In the genomic region with DNA sequence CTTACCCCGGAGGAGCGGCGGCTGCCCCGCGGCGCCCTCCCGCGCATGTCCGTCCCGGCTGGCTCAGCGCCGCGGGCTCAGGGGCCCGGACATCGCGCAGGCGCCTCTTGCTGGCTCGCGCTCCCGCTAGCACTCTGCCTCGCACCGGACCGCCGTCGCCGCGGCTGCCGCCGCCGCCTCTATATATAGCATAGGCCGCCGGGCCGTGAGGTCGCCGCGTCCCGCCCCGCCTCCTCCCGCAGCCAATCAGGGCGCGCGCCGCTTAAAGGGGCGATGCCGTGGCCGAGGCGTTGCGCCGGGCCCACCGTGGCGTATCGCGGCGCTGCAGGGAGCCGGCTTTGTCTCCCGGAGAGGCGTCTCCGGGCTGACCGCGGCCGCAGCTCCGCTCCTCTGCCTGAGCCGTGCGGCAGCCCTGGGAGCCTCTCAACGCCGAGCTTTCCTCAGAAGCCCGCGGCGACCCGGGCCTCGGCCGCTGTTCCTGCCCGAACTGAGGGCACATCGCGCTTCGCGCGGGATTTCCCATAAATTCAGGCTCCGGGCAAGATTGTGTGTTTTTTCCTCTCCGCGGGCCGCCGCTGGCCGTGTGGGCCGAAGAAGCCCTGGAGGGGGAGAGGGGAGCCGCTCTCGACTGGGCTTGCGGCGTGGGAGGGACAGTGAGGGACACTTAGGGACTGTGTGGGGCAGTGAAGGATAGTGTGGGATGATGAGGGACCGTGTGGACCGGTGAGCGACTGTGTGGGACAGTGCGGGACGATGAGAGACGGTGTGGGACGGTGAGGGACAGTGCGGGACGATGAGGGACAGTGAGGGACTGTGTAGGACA, we compare ENCODE assay signal across 1 cellular context.
TF ChIP-seq lines count a peak whose summit lies in the region.

Gene ERRFI1 (minus strand): TSS at position 157 of the 823 bp plus-strand sequence. CDS start 10,690 bp downstream, outside the sequence.

TF ChIP-seq in K562, 482 proteins besides CTCF, POLR2A, EP300 and RAD21 (continued from another document and continues in another):
- TF ChIP-seq ARID4B (CRISPR knock-in tag; IDR thresholded peaks at IDR 0.05) = peak; percentile 87
- peak; percentile 20; the same call in 1 of the 2 replicates for TF ChIP-seq CBX1 (IDR thresholded peaks at IDR 0.05; ENCODE audit: low read depth)
- no peak for TF ChIP-seq OTX1 (CRISPR knock-in tag; IDR thresholded peaks at IDR 0.05)
- TF ChIP-seq U2AF1 (optimal IDR thresholded peaks at IDR 0.05; ENCODE audit: low read depth, low read length) = peak; percentile 31
- TF ChIP-seq ZFP1 (CRISPR knock-in tag; IDR thresholded peaks at IDR 0.05) = no peak
- no peak for TF ChIP-seq HSF4 (CRISPR knock-in tag; IDR thresholded peaks at IDR 0.05; ENCODE audit: borderline replicate concordance)
- TF ChIP-seq TCF7L2 (IDR thresholded peaks at IDR 0.05; ENCODE audit: low read depth, low read length) = no peak
- TF ChIP-seq ZNF3 (CRISPR knock-in tag; IDR thresholded peaks at IDR 0.05) = no peak
- TF ChIP-seq ZNF232 (CRISPR knock-in tag; IDR thresholded peaks at IDR 0.05) = peak; percentile 88
- no peak; the same call in 1 of the 2 replicates for TF ChIP-seq TEAD4 (IDR thresholded peaks at IDR 0.05; ENCODE audit: low read length)
- peak; percentile 90 for TF ChIP-seq TEAD4 (CRISPR knock-in tag; IDR thresholded peaks at IDR 0.05; ENCODE audit: borderline replicate concordance)
- peak; percentile 54 to 62; a peak in 1 of 4 replicates for TF ChIP-seq MAZ (CRISPR knock-in tag; conservative IDR thresholded peaks at IDR 0.05 in 1 of 2, IDR thresholded peaks at IDR 0.05 in 1 of 2)
- no peak for TF ChIP-seq ZNF347 (CRISPR knock-in tag; IDR thresholded peaks at IDR 0.05; ENCODE audit: low read depth)
- peak; percentile 78 for TF ChIP-seq ATF7 (IDR thresholded peaks at IDR 0.05)
- no peak for TF ChIP-seq DIDO1 (tag; IDR thresholded peaks at IDR 0.05; ENCODE audit: low read depth)
- no peak for TF ChIP-seq JUN (IDR thresholded peaks at IDR 0.05; ENCODE audit: borderline replicate concordance, low read depth, low read length)
- TF ChIP-seq JUN (CRISPR knock-in tag; IDR thresholded peaks at IDR 0.05; ENCODE audit: borderline replicate concordance) = peak; percentile 89
- TF ChIP-seq ZNF511 (CRISPR knock-in tag; IDR thresholded peaks at IDR 0.05) = peak; percentile 99
- TF ChIP-seq, protein P1, sequence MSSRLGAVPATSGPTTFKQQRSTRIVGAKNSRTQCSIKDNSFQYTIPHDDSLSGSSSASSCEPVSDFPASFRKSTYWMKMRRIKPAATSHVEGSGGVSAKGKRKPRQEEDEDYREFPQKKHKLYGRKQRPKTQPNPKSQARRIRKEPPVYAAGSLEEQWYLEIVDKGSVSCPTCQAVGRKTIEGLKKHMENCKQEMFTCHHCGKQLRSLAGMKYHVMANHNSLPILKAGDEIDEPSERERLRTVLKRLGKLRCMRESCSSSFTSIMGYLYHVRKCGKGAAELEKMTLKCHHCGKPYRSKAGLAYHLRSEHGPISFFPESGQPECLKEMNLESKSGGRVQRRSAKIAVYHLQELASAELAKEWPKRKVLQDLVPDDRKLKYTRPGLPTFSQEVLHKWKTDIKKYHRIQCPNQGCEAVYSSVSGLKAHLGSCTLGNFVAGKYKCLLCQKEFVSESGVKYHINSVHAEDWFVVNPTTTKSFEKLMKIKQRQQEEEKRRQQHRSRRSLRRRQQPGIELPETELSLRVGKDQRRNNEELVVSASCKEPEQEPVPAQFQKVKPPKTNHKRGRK (tag; IDR thresholded peaks at IDR 0.05) = no peak
- no peak for TF ChIP-seq ZNF644 (tag; IDR thresholded peaks at IDR 0.05; ENCODE audit: low read depth)
- TF ChIP-seq ETS1 (conservative IDR thresholded peaks at IDR 0.05; ENCODE audit: control insufficient read depth, low read depth, low read length) = peak; percentile 31; the same call in 1 of the 2 replicates
- TF ChIP-seq CREM (IDR thresholded peaks at IDR 0.05; ENCODE audit: low read depth) = peak; percentile 76
- TF ChIP-seq GTF2A2 (tag; IDR thresholded peaks at IDR 0.05) = peak; percentile 82
- TF ChIP-seq ZNF699 (CRISPR knock-in tag; IDR thresholded peaks at IDR 0.05; ENCODE audit: insufficient replicate concordance) = no peak
- 0 out of 2 replicates have a peak, but pooled peaks have one; percentile 54 for TF ChIP-seq STAT6 (CRISPR knock-in tag; IDR thresholded peaks at IDR 0.05)
- TF ChIP-seq, protein P2, sequence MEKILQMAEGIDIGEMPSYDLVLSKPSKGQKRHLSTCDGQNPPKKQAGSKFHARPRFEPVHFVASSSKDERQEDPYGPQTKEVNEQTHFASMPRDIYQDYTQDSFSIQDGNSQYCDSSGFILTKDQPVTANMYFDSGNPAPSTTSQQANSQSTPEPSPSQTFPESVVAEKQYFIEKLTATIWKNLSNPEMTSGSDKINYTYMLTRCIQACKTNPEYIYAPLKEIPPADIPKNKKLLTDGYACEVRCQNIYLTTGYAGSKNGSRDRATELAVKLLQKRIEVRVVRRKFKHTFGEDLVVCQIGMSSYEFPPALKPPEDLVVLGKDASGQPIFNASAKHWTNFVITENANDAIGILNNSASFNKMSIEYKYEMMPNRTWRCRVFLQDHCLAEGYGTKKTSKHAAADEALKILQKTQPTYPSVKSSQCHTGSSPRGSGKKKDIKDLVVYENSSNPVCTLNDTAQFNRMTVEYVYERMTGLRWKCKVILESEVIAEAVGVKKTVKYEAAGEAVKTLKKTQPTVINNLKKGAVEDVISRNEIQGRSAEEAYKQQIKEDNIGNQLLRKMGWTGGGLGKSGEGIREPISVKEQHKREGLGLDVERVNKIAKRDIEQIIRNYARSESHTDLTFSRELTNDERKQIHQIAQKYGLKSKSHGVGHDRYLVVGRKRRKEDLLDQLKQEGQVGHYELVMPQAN (IDR thresholded peaks at IDR 0.05; ENCODE audit: borderline replicate concordance) = no peak
